Comparison of ENCODE assay signal across 26 cellular contexts in genomic region chr1:63014267-63014666, GRCh38.
"Had no signal": no experiment of that assay in that cellular context is flagged by ENCODE, and none has a peak within 500 bp of the region (broad histone marks: within the 10 kb centered on the region; RNA-seq: fewer than 3 reads in every experiment).

No MANE protein-coding gene starts in this region.

- H3K36me3 ChIP-seq: stomach, suprapubic skin, thoracic aorta, thyroid gland, tibial artery, tibial nerve, transverse colon, upper lobe of left lung, upper lobe of right lung, uterus, vagina had no signal

- H3K27me3 ChIP-seq: stomach, suprapubic skin, thyroid gland, tibial artery, tibial nerve, transverse colon, upper lobe of left lung, upper lobe of right lung, uterus, vagina had no signal

- FAIRE-seq: urothelium cell line had no signal

- H3K27ac ChIP-seq: stomach, suprapubic skin, thoracic aorta, thyroid gland, tibial artery, tibial nerve, transverse colon, upper lobe of left lung, upper lobe of right lung, uterus, vagina had no signal

- H3K4me3 ChIP-seq: stomach, suprapubic skin, thoracic aorta, thyroid gland, tibial artery, tibial nerve, transverse colon, upper lobe of left lung, upper lobe of right lung, uterus, vagina had no signal

- DNase-seq: stimulated activated CD4-positive, alpha-beta T cell treated with anti-CD3 and anti-CD28 coated beads, Interleukin-2, amount 100 ng/mL, for 48 hours; stimulated activated CD4-positive, alpha-beta T cell treated with anti-CD3 and anti-CD28 coated beads, Interleukin-4, amount 100 ng/mL, for 1 hour; stimulated activated CD4-positive, alpha-beta T cell treated with anti-CD3 and anti-CD28 coated beads, Interleukin-4, amount 100 ng/mL, for 24 hours; stimulated activated CD4-positive, alpha-beta T cell treated with anti-CD3 and anti-CD28 coated beads, Interleukin-4, amount 100 ng/mL, for 4 hours; stimulated activated CD8-positive, alpha-beta memory T cell treated with anti-CD3 and anti-CD28 coated beads, Interleukin-4, amount 100 ng/mL, for 48 hours; stimulated activated naive B cell treated with anti-CD40 and anti-IgM and Interleukin-4, amounts not matched to agents 10 μg/mL and 1 μg/mL and 100 μg/mL, for 72 hours; stimulated activated naive CD4-positive, alpha-beta T cell; stimulated activated naive CD4-positive, alpha-beta T cell treated with Interleukin-2 at 50 U/mL for 16 hours; stimulated activated naive CD8-positive, alpha-beta T cell treated with anti-CD3 and anti-CD28 coated beads, Interleukin-15, amount 100 ng/mL, for 72 hours; stimulated activated naive CD8-positive, alpha-beta T cell treated with anti-CD3 and anti-CD28 coated beads, Interleukin-15, Interleukin-2, amounts not matched to agents 100 U/mL and 50 U/mL, for 24 hours; stomach; substantia nigra; thyroid gland; tibial artery; transverse colon; trophoblast cell; upper lobe of left lung; upper lobe of right lung; uterus had no signal

- H3K9me3 ChIP-seq: stomach, suprapubic skin, thoracic aorta, thyroid gland, tibial artery, tibial nerve, transverse colon, upper lobe of left lung, upper lobe of right lung, uterus, vagina had no signal

- H3K4me1 ChIP-seq: suprapubic skin, tibial artery, transverse colon, upper lobe of left lung, upper lobe of right lung, uterus, vagina had no signal

- ATAC-seq: stimulated activated effector memory CD8-positive, alpha-beta T cell treated with anti-CD3 and anti-CD28 coated beads, Interleukin-12 subunit alpha, Interleukin-12 subunit beta, amount 100 ng/mL, for 72 hours; stimulated activated memory B cell treated with anti-CD40 and anti-IgM and Interleukin-4, amounts not matched to agents 10 μg/mL and 1 μg/mL and 100 μg/mL, for 72 hours; stimulated activated naive B cell treated with anti-CD40 and anti-IgM and Interleukin-4, amounts not matched to agents 10 μg/mL and 1 μg/mL and 100 μg/mL, for 72 hours; stimulated activated naive CD8-positive, alpha-beta T cell treated with anti-CD3 and anti-CD28 coated beads, Interleukin-15, amount 100 ng/mL, for 72 hours; stimulated activated naive CD8-positive, alpha-beta T cell treated with anti-CD3 and anti-CD28 coated beads, Interleukin-15, Interleukin-2, amounts not matched to agents 100 U/mL and 50 U/mL, for 24 hours; upper lobe of right lung had no signal
